8 cellular contexts compared by ENCODE assay signal in the genomic region with DNA sequence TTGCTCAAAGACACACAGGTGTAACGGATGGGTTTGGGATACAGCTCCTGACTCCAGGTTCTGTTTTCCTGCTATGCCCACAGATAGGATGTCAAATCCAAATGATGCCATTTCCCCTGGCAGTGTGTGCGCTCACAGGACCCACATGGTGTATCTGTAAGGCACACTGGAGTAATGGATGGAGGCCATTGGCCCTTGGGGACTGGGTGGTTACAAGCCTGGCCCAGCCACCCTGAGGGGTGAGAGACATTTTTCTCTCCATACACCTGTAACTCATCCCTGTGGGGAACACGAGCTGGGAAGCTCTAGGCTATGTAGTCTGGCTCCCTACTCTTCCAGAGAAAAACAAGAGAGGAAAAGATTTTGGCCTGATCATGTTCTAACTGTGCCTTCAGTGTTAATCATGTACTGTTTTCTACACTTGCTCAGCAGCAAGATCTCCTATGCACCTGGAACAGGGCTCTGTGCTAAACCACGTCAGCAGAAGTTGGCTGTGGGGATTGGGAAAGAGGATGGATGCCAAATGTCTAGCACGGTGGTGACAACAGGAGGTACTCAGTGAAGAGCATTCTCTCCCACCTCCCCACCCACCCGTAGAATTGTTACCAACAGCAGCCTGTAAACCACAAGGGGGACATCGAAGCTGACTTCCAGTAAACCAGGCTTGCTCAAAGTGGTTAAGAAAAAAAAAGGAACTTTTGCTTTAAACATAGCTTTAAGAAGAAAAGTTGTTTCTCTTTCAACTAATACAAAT.
DNase-seq lines count a peak whose midpoint lies in the region; ATAC-seq and TF ChIP-seq lines count a peak whose summit lies in the region.

No MANE protein-coding gene starts in this region.

- POLR2A ChIA-PET in PC-3 (lab: Charles Lee; ENCODE audit: unreplicated experiment) = no interaction called here

- peak; percentile 56 for DNase-seq in GM23338 (ENCODE audit: low spot score)
- no peak for DNase-seq in PC-3
- no peak for DNase-seq in Right ventricle myocardium superior
- DNase-seq in gastrocnemius medialis = no peak
- DNase-seq in AG08395 (ENCODE audit: low spot score) = no peak
- DNase-seq in NCI-H2171 (lab: John Stamatoyannopoulos, UW) = no peak
- DNase-seq in NCI-H146 treated with DMSO at 0.1 percent for 48 hours (lab: John Stamatoyannopoulos, UW; ENCODE audit: unreplicated experiment) = no peak

- H3K9me3 ChIP-seq in PC-3 (ENCODE audit: low read length) = no peaks in the 10 kb centered on the region
- H3K9me3 ChIP-seq in gastrocnemius medialis = no peaks in the 10 kb centered on the region

- H3K4me1 ChIP-seq in GM23338 (ENCODE audit: insufficient read depth) = peaks cover 15% of the 10 kb centered on the region
- no peaks in the 10 kb centered on the region for H3K4me1 ChIP-seq in PC-3 (ENCODE audit: insufficient read depth, low read length)
- peaks cover 20 to 23% of the 10 kb centered on the region in 2 donors for H3K4me1 ChIP-seq in gastrocnemius medialis

- TF ChIP-seq POLR2A in gastrocnemius medialis (IDR thresholded peaks at IDR 0.05) = no peak

- H3K4me2 ChIP-seq in GM23338 = peak overlapping the region; percentile 11; the same call in 1 of the 2 replicates
- no peak overlapping the region for H3K4me2 ChIP-seq in PC-3 (ENCODE audit: low read length)

- no peak overlapping the region for H3K27ac Mint-ChIP-seq in GM23338

- ATAC-seq in GM23338 (peak; percentile 90), PC-3 (no peak), Right ventricle myocardium superior (ENCODE audit: poor library complexity) (peak; percentile 94), gastrocnemius medialis (peak; percentile 72 to 88), HG02759 (IDR thresholded peaks at IDR 0.05; ENCODE audit: unreplicated experiment) (no peak)

- H3K9ac ChIP-seq in PC-3 (ENCODE audit: low read length) = no peak overlapping the region

- H3K9me3 Mint-ChIP-seq in GM23338 = no peaks in the 10 kb centered on the region

- H3K36me3 Mint-ChIP-seq in GM23338 (ENCODE audit: low read depth) = no peaks in the 10 kb centered on the region; the same call in 2 of the 3 replicates

- H3K9me2 ChIP-seq in GM23338 (ENCODE audit: insufficient read depth) (0 out of 2 replicates have a peak, but pooled peaks cover 8% of the 10 kb centered on the region), PC-3 (replicated peaks; ENCODE audit: low read length) (no peaks in the 10 kb centered on the region)

- in situ Hi-C loops in gastrocnemius medialis (cut with MboI; ENCODE audit: low sequenced_read_pairs in 4 of 4) = no loop called here

- peak; percentile 19 to 25; a peak in 2 of 4 replicates for TF ChIP-seq CTCF in GM23338 (conservative IDR thresholded peaks at IDR 0.05; ENCODE audit: low read depth in 2 of 2)
- TF ChIP-seq CTCF in PC-3 (conservative IDR thresholded peaks at IDR 0.05; ENCODE audit: low read depth, low read length) = no peak
- TF ChIP-seq CTCF in gastrocnemius medialis (IDR thresholded peaks at IDR 0.05 in 4 of 5, conservative IDR thresholded peaks at IDR 0.05 in 1 of 5) = peak in 1 of 5 experiments; percentile 25

- no TSS peak for BruUV-seq in PC-3 (replicated peaks; lab: Mats Ljungman, UMichigan)

- intact Hi-C loops in PC-3 (cut with micrococcal nuclease) (no loop called here), Right ventricle myocardium superior (cut with DNase I) (no loop called here), gastrocnemius medialis (cut with DNase I; ENCODE audit: low total_unique reads) (loop anchor here (5.0 kb wide), 1 partner anchor 209 kb away; no protein-coding TSS in a partner anchor)

- no peak overlapping the region for H3K27ac ChIP-seq in GM23338 (ENCODE audit: low read depth)
- no peak overlapping the region for H3K27ac ChIP-seq in PC-3 (ENCODE audit: low read length)
- H3K27ac ChIP-seq in gastrocnemius medialis = peak overlapping the region; percentile 37 to 72 (median 66)

- no peaks in the 10 kb centered on the region for H3F3A ChIP-seq in GM23338 (replicated peaks; ENCODE audit: low read depth)
- H3F3A ChIP-seq in PC-3 (ENCODE audit: low read length, unreplicated experiment) = no peaks in the 10 kb centered on the region

- H4K20me1 ChIP-seq in GM23338 (replicated peaks; ENCODE audit: insufficient read depth) (no peaks in the 10 kb centered on the region), PC-3 (ENCODE audit: low read length) (no peaks in the 10 kb centered on the region)

- peak overlapping the region; percentile 70 for H2AFZ ChIP-seq in GM23338
- H2AFZ ChIP-seq in PC-3 (ENCODE audit: low read length) = peak overlapping the region; percentile 48; the same call in 1 of the 2 replicates

- peaks cover 4% of the 10 kb centered on the region for H3K27me3 Mint-ChIP-seq in GM23338 (ENCODE audit: insufficient read depth, low read depth, poor library complexity)

- H3K79me2 ChIP-seq in GM23338 (replicated peaks; ENCODE audit: insufficient read depth) = no peaks in the 10 kb centered on the region
- no peaks in the 10 kb centered on the region for H3K79me2 ChIP-seq in PC-3 (ENCODE audit: low read length)

- H3K4me3 ChIP-seq in GM23338 (no peak overlapping the region), PC-3 (ENCODE audit: low read length) (no peak overlapping the region), gastrocnemius medialis (peak overlapping the region in 1 of 4 donors; percentile 12)

- peaks cover 35% of the 10 kb centered on the region for H3K4me1 Mint-ChIP-seq in GM23338

- H3K36me3 ChIP-seq in GM23338 (ENCODE audit: insufficient read depth) (no peaks in the 10 kb centered on the region), PC-3 (ENCODE audit: low read depth, low read length) (no peaks in the 10 kb centered on the region), gastrocnemius medialis (no peaks in the 10 kb centered on the region)

- H3K4me3 Mint-ChIP-seq in GM23338 = no peak overlapping the region

- no peaks in the 10 kb centered on the region for H3K27me3 ChIP-seq in GM23338 (ENCODE audit: insufficient read depth)
- no peaks in the 10 kb centered on the region for H3K27me3 ChIP-seq in PC-3 (ENCODE audit: low read length)
- no peaks in the 10 kb centered on the region for H3K27me3 ChIP-seq in gastrocnemius medialis

- CTCF ChIA-PET in PC-3 (lab: Charles Lee) = interaction anchor here (0.5 to 0.7 kb wide), 2 partner anchors 26 to 328 kb away, joined by 3 to 7 read pairs; no protein-coding TSS in a partner anchor

TF ChIP-seq in GM23338, 12 proteins besides CTCF, POLR2A, EP300 and RAD21 (continues in another document):
- TF ChIP-seq, protein P1, sequence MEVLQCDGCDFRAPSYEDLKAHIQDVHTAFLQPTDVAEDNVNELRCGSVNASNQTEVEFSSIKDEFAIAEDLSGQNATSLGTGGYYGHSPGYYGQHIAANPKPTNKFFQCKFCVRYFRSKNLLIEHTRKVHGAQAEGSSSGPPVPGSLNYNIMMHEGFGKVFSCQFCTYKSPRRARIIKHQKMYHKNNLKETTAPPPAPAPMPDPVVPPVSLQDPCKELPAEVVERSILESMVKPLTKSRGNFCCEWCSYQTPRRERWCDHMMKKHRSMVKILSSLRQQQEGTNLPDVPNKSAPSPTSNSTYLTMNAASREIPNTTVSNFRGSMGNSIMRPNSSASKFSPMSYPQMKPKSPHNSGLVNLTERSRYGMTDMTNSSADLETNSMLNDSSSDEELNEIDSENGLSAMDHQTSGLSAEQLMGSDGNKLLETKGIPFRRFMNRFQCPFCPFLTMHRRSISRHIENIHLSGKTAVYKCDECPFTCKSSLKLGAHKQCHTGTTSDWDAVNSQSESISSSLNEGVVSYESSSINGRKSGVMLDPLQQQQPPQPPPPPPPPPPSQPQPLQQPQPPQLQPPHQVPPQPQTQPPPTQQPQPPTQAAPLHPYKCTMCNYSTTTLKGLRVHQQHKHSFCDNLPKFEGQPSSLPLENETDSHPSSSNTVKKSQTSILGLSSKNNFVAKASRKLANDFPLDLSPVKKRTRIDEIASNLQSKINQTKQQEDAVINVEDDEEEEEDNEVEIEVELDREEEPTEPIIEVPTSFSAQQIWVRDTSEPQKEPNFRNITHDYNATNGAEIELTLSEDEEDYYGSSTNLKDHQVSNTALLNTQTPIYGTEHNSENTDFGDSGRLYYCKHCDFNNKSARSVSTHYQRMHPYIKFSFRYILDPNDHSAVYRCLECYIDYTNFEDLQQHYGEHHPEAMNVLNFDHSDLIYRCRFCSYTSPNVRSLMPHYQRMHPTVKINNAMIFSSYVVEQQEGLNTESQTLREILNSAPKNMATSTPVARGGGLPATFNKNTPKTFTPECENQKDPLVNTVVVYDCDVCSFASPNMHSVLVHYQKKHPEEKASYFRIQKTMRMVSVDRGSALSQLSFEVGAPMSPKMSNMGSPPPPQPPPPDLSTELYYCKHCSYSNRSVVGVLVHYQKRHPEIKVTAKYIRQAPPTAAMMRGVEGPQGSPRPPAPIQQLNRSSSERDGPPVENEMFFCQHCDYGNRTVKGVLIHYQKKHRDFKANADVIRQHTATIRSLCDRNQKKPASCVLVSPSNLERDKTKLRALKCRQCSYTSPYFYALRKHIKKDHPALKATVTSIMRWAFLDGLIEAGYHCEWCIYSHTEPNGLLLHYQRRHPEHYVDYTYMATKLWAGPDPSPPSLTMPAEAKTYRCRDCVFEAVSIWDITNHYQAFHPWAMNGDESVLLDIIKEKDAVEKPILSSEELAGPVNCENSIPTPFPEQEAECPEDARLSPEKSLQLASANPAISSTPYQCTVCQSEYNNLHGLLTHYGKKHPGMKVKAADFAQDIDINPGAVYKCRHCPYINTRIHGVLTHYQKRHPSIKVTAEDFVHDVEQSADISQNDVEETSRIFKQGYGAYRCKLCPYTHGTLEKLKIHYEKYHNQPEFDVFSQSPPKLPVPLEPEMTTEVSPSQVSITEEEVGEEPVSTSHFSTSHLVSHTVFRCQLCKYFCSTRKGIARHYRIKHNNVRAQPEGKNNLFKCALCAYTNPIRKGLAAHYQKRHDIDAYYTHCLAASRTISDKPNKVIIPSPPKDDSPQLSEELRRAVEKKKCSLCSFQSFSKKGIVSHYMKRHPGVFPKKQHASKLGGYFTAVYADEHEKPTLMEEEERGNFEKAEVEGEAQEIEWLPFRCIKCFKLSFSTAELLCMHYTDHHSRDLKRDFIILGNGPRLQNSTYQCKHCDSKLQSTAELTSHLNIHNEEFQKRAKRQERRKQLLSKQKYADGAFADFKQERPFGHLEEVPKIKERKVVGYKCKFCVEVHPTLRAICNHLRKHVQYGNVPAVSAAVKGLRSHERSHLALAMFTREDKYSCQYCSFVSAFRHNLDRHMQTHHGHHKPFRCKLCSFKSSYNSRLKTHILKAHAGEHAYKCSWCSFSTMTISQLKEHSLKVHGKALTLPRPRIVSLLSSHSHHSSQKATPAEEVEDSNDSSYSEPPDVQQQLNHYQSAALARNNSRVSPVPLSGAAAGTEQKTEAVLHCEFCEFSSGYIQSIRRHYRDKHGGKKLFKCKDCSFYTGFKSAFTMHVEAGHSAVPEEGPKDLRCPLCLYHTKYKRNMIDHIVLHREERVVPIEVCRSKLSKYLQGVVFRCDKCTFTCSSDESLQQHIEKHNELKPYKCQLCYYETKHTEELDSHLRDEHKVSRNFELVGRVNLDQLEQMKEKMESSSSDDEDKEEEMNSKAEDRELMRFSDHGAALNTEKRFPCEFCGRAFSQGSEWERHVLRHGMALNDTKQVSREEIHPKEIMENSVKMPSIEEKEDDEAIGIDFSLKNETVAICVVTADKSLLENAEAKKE (CRISPR knock-in tag; IDR thresholded peaks at IDR 0.05) = no peak

Comparison
In these comparisons a context has a peak if more than half of its experiments do, and no peak if none do; other contexts are left out.
1. ATAC-seq: peak in GM23338 (single experiment), Right ventricle myocardium superior (single experiment) and gastrocnemius medialis (2 of 2); none in PC-3 (single experiment) and HG02759 (single experiment).
2. H3K27ac ChIP-seq: peak in gastrocnemius medialis (4 of 4); none in GM23338 (single experiment) and PC-3 (single experiment).